In genomic region chr19:18488403-18488723, GRCh38 we compare ENCODE assay signal across 10 cellular contexts. TPM values are rescaled to one million over a fixed set of nuclear protein-coding genes. Genes with fewer than 3 reads are reported as not detected.
A peak's percentile ranks its signal among the peaks of the same experiment; 100 is the strongest.
DNase-seq lines count a peak whose midpoint lies in the region; ATAC-seq, FAIRE-seq and TF ChIP-seq lines count a peak whose summit lies in the region.
"Had no signal": no experiment of that assay in that cellular context is flagged by ENCODE, and none has a peak within 500 bp of the region (broad histone marks: within the 10 kb centered on the region; RNA-seq: fewer than 3 reads in every experiment).

No MANE protein-coding gene starts in this region.

- H3K36me3 Mint-ChIP-seq in activated CD4-positive, alpha-beta T cell treated with anti-CD3 and anti-CD28 coated beads, Interleukin-2, amount 10 ng/mL, durations not matched to agents 24 days and 14 days (ENCODE audit: low read depth) = peaks cover 1% of the 10 kb centered on the region

- TF ChIP-seq CTCF in astrocyte of the cerebellum (IDR thresholded peaks at IDR 0.05; ENCODE audit: low read depth, low read length, missing control alignments) (peak; percentile 46), right atrium auricular region (IDR thresholded peaks at IDR 0.05) (no peak), testis (IDR thresholded peaks at IDR 0.05) (peak in 2 of 3 experiments; percentile 7 to 19)

- peak overlapping the region; percentile 4 for H3K27ac Mint-ChIP-seq in activated CD4-positive, alpha-beta T cell treated with anti-CD3 and anti-CD28 coated beads, Interleukin-2, amount 10 ng/mL, durations not matched to agents 24 days and 14 days

- in situ Hi-C loops in astrocyte of the cerebellum (cut with HindIII; ENCODE audit: low sequenced_read_pairs) = loop anchor here (25.0 kb wide), 1 partner anchor 374 kb away; no protein-coding TSS in a partner anchor

- H3K27ac ChIP-seq in right atrium auricular region (peak overlapping the region; percentile 76 to 86), testis (peak overlapping the region; percentile 25 to 29)

- no peak overlapping the region for H3K4me3 ChIP-seq in astrocyte of the cerebellum (ENCODE audit: low read depth, low read length)
- no peak overlapping the region for H3K4me3 ChIP-seq in right atrium auricular region
- no peak overlapping the region for H3K4me3 ChIP-seq in testis

- H3K9me3 Mint-ChIP-seq in activated CD4-positive, alpha-beta T cell treated with anti-CD3 and anti-CD28 coated beads, Interleukin-2, amount 10 ng/mL, durations not matched to agents 24 days and 14 days = no peaks in the 10 kb centered on the region

- H3K36me3 ChIP-seq in right atrium auricular region = no peaks in the 10 kb centered on the region
- no peaks in the 10 kb centered on the region for H3K36me3 ChIP-seq in testis (ENCODE audit: low read depth, missing control alignments)

- no peak for ATAC-seq in HG03460 (IDR thresholded peaks at IDR 0.05; ENCODE audit: unreplicated experiment)

- H3K27me3 Mint-ChIP-seq in activated CD4-positive, alpha-beta T cell treated with anti-CD3 and anti-CD28 coated beads, Interleukin-2, amount 10 ng/mL, durations not matched to agents 24 days and 14 days = no peaks in the 10 kb centered on the region

- DNase-seq in activated CD4-positive, alpha-beta T cell treated with anti-CD3 and anti-CD28 coated beads, Interleukin-2, amount 10 ng/mL, durations not matched to agents 24 days and 14 days = no peak
- DNase-seq in activated CD4-positive, alpha-beta T cell treated with anti-CD3 and anti-CD28 coated beads, Interleukin-2, amount 50 U/mL, for 4 hours = no peak
- no peak for DNase-seq in astrocyte of the cerebellum (ENCODE audit: low read depth)
- no peak for DNase-seq in right atrium auricular region (ENCODE audit: low spot score)
- no peak for DNase-seq in testis
- no peak for DNase-seq in GM19239 (ENCODE audit: insufficient read length, low spot score)
- DNase-seq in NCI-H345 (lab: John Stamatoyannopoulos, UW) = no peak
- DNase-seq: activated T-cell treated with anti-CD3 and anti-CD28 coated beads, Interleukin-2, amount 50 U/mL, for 48 hours; small intestine had no signal

- peaks cover 17% of the 10 kb centered on the region for H3K4me1 Mint-ChIP-seq in activated CD4-positive, alpha-beta T cell treated with anti-CD3 and anti-CD28 coated beads, Interleukin-2, amount 10 ng/mL, durations not matched to agents 24 days and 14 days

- TF ChIP-seq POLR2A in testis (IDR thresholded peaks at IDR 0.05) = no peak

- H3K27me3 ChIP-seq in right atrium auricular region (no peaks in the 10 kb centered on the region), testis (no peaks in the 10 kb centered on the region)

- H3K9me3 ChIP-seq in right atrium auricular region = no peaks in the 10 kb centered on the region
- H3K9me3 ChIP-seq in testis = no peaks in the 10 kb centered on the region

- no peak for FAIRE-seq in GM19239 (lab: Jason Lieb, UNC)
- FAIRE-seq: small intestine had no signal

- no peak overlapping the region for H3K4me3 Mint-ChIP-seq in activated CD4-positive, alpha-beta T cell treated with anti-CD3 and anti-CD28 coated beads, Interleukin-2, amount 10 ng/mL, durations not matched to agents 24 days and 14 days

- intact Hi-C loops in activated CD4-positive, alpha-beta T cell treated with anti-CD3 and anti-CD28 coated beads, Interleukin-2, amount 10 ng/mL, durations not matched to agents 24 days and 14 days (cut with micrococcal nuclease) = no loop called here
- intact Hi-C loops in testis (cut with DNase I; ENCODE audit: low total_unique reads) = no loop called here

- 88 to 100% methylated on average over 1 to 6 of the region's 6 CpGs for WGBS in testis, 2 donors

- H3K4me1 ChIP-seq in right atrium auricular region (peaks cover 4 to 96% of the 10 kb centered on the region in 2 donors), testis (peaks cover 81% of the 10 kb centered on the region)

RNA-seq across cellular contexts. Expression of gene ELL, which starts 33.5 kb away (rescaled TPM):
- total RNA-seq in activated CD4-positive, alpha-beta T cell treated with anti-CD3 and anti-CD28 coated beads, Interleukin-2, amount 10 ng/mL, durations not matched to agents 24 days and 14 days = 25.5 and 27.8 TPM in 2 replicates
- total RNA-seq in right atrium auricular region = 10 to 100 TPM; 12.4 to 17.5 TPM
- total RNA-seq in testis = 10 to 100 TPM; 75.8 to 76.1 TPM
- 48.0 TPM for polyA plus RNA-seq in testis (ENCODE audit: insufficient read depth, low read depth, low replicate concordance)

RNA-seq across cellular contexts. Expression of gene ISYNA1, which starts 50.4 kb away (rescaled TPM):
- total RNA-seq in activated CD4-positive, alpha-beta T cell treated with anti-CD3 and anti-CD28 coated beads, Interleukin-2, amount 10 ng/mL, durations not matched to agents 24 days and 14 days = 9.9 and 10.9 TPM in 2 replicates
- total RNA-seq in right atrium auricular region = 10 to 100 TPM; 24.1 to 49.4 TPM
- total RNA-seq in testis = 1,000 to 10,000 TPM in 1 of 2 donors, 100 to 1,000 TPM in 1; 1,000 to 1,122 TPM
- polyA plus RNA-seq in testis (ENCODE audit: insufficient read depth, low read depth, low replicate concordance) = 493 TPM

RNA-seq across cellular contexts. Expression of gene FKBP8, which starts 55.0 kb away (rescaled TPM):
- 170 and 173 TPM in 2 replicates for total RNA-seq in activated CD4-positive, alpha-beta T cell treated with anti-CD3 and anti-CD28 coated beads, Interleukin-2, amount 10 ng/mL, durations not matched to agents 24 days and 14 days
- total RNA-seq in right atrium auricular region = 100 to 1,000 TPM; 192 to 345 TPM
- 100 to 1,000 TPM; 587 to 614 TPM for total RNA-seq in testis
- 571 TPM for polyA plus RNA-seq in testis (ENCODE audit: insufficient read depth, low read depth, low replicate concordance)

Comparison
In these comparisons a context has a peak if more than half of its experiments do, and no peak if none do; other contexts are left out.
1. CTCF ChIP-seq: peak in astrocyte of the cerebellum (single experiment) and testis (2 of 3); none in right atrium auricular region (0 of 2).
2. RNA of gene ISYNA1, which starts 50.4 kb away (total RNA-seq): 1,000 to 1,122 TPM in testis; 24.1 to 49.4 TPM in right atrium auricular region and 9.9 to 10.9 TPM in activated CD4-positive, alpha-beta T cell treated with anti-CD3 and anti-CD28 coated beads, Interleukin-2, amount 10 ng/mL, durations not matched to agents 24 days and 14 days; every median in the first group is over 10 times any median in the second.